7 cellular contexts compared by ENCODE assay signal in the genomic region with DNA sequence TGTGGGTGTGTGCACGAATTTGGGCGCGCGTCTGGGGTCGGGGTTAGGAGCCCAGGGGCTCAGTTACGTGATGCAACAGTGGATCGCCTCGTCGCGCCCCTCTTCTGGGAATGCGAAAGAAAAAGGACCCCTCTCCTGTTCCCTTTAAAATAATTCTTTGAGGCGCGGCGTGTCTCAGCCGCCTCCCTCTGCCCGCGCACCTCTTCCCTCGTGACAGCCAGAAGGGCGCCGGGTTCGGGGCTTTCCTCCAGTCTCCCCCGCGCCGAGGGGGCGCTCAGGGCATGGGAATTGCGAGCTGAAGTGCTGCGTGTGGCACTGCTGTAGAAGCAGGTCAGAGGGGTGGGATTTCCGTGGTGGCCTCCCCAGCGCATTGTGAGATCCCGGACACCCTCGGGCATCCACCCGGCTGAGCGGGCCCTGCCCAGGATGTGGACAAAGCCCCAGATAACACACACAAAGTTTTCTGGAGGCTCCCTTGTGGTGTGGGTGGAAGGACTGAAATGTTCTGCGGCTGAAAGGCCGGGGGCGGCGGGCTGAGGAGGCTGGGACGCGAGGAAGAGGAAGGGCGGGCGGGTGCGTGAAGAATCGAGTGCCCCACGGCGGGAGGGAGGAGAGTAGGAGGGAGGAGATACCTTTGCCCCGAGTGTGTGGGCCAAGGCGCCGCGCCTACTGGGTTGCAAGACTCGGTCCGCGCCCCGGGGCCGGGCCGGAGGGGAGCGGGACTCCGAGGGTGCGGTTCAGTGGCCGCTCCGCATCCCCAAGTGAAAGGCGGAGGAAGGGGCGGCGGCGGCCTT. TPM values are rescaled to one million over a fixed set of nuclear protein-coding genes. Genes with fewer than 3 reads are reported as not detected.
DNase-seq lines count a peak whose midpoint lies in the region; ATAC-seq and TF ChIP-seq lines count a peak whose summit lies in the region.

No MANE protein-coding gene starts in this region.

- no peak for TF ChIP-seq CTCF in HCT116 (IDR thresholded peaks at IDR 0.05 in 2 of 3, conservative IDR thresholded peaks at IDR 0.05 in 1 of 3; ENCODE audit: borderline replicate concordance in 1 of 3, insufficient read depth in 1 of 3, low read depth in 2 of 3, low read length in 2 of 3)

- H3K4me1 ChIP-seq in HCT116 (ENCODE audit: control insufficient read depth in 1 of 2, insufficient read depth in 2 of 2, low read length in 2 of 2) = peaks cover 15 to 22% of the 10 kb centered on the region in 2 experiments; a peak in 3 of 4 replicates
- peaks cover 3% of the 10 kb centered on the region for H3K4me1 ChIP-seq in endocrine pancreas (ENCODE audit: control insufficient read depth, insufficient read depth, low read length)
- H3K4me1 ChIP-seq in mesodermal cell (ENCODE audit: control insufficient read depth, insufficient read depth, low read length, poor library complexity, severe bottlenecking) = peaks cover 12% of the 10 kb centered on the region

- no TSS peak for BruUV-seq in HCT116 (replicated peaks; lab: Mats Ljungman, UMichigan)

- H3K27ac Mint-ChIP-seq in activated CD8-positive, alpha-beta memory T cell treated with anti-CD3 and anti-CD28 coated beads, Interleukin-2, amount 10 ng/mL, durations not matched to agents 7 days and 5 days = peak overlapping the region; percentile 73

- no peaks in the 10 kb centered on the region for H3K9me3 Mint-ChIP-seq in activated CD8-positive, alpha-beta memory T cell treated with anti-CD3 and anti-CD28 coated beads, Interleukin-2, amount 10 ng/mL, durations not matched to agents 7 days and 5 days (ENCODE audit: low read depth)

- H3K4me3 ChIP-seq in HCT116 (replicated peaks in 1 of 2; ENCODE audit: low read depth in 1 of 2, low read length in 2 of 2) (peak overlapping the region; percentile 85 to 88), endocrine pancreas (ENCODE audit: control insufficient read depth, insufficient read depth, low read length) (peak overlapping the region; percentile 28), mesodermal cell (ENCODE audit: extremely low read depth, insufficient read depth, low read length, poor library complexity, severe bottlenecking) (peak overlapping the region; percentile 99)

- TF ChIP-seq RAD21 in HCT116 (IDR thresholded peaks at IDR 0.05; ENCODE audit: low read depth) = no peak; the same call in 1 of the 2 replicates

- peaks cover 36% of the 10 kb centered on the region for H3K27me3 Mint-ChIP-seq in activated CD8-positive, alpha-beta memory T cell treated with anti-CD3 and anti-CD28 coated beads, Interleukin-2, amount 10 ng/mL, durations not matched to agents 7 days and 5 days

- H3K4me1 Mint-ChIP-seq in activated CD8-positive, alpha-beta memory T cell treated with anti-CD3 and anti-CD28 coated beads, Interleukin-2, amount 10 ng/mL, durations not matched to agents 7 days and 5 days = peaks cover 17% of the 10 kb centered on the region

- H3K79me2 ChIP-seq in HCT116 (ENCODE audit: insufficient read depth, low read length) = peaks cover 63% of the 10 kb centered on the region

- no peaks in the 10 kb centered on the region for H3K9me2 ChIP-seq in HCT116 (ENCODE audit: insufficient read depth)

- H3K9ac ChIP-seq in HCT116 (ENCODE audit: low read length) = peak overlapping the region; percentile 80
- peak overlapping the region; percentile 82 for H3K9ac ChIP-seq in endocrine pancreas (ENCODE audit: control insufficient read depth, insufficient read depth, low read length)

- intact Hi-C loops in HCT116 (cut with micrococcal nuclease) = loop anchor here (2.0 kb wide), 1 partner anchor 439 kb away; no protein-coding TSS in a partner anchor

- 0 to 1% methylated on average over 35 to 38 of the region's 64 CpGs for WGBS in mesodermal cell (ENCODE audit: insufficient coverage in 2 of 2), 2 experiments

- peaks cover 5% of the 10 kb centered on the region for H3K36me3 Mint-ChIP-seq in activated CD8-positive, alpha-beta memory T cell treated with anti-CD3 and anti-CD28 coated beads, Interleukin-2, amount 10 ng/mL, durations not matched to agents 7 days and 5 days

- RAD21 ChIA-PET in HCT116 (lab: Charles Lee; ENCODE audit: low non-redundant PET in 1 of 2, low total read pairs in 2 of 2, uncharacterized antibody in 2 of 2, unreplicated experiment in 2 of 2) = no interaction called here

- peak overlapping the region; percentile 65 for H2AFZ ChIP-seq in HCT116 (ENCODE audit: low read depth, low read length, poor library complexity, severe bottlenecking)

- H4K20me1 ChIP-seq in HCT116 (ENCODE audit: insufficient read depth) = no peaks in the 10 kb centered on the region

- POLR2A ChIA-PET in HCT116 (lab: Charles Lee) = interaction anchor here (1.3 kb wide), 1 partner anchor 14 kb away, joined by 3 read pairs; no protein-coding TSS in a partner anchor

- ATAC-seq in HCT116 = peak; percentile 25
- peak; percentile 43 for ATAC-seq in activated CD8-positive, alpha-beta memory T cell treated with anti-CD3 and anti-CD28 coated beads, Interleukin-2, amount 10 ng/mL, durations not matched to agents 7 days and 5 days

- TF ChIP-seq POLR2A in GM15510 (IDR thresholded peaks at IDR 0.05; ENCODE audit: borderline replicate concordance, extremely low read depth, insufficient read length) (peak; percentile 42), HCT116 (IDR thresholded peaks at IDR 0.05; ENCODE audit: borderline replicate concordance, extremely low read depth, insufficient read depth, insufficient read length) (no peak)

- H3K4me3 Mint-ChIP-seq in activated CD8-positive, alpha-beta memory T cell treated with anti-CD3 and anti-CD28 coated beads, Interleukin-2, amount 10 ng/mL, durations not matched to agents 7 days and 5 days = peak overlapping the region; percentile 87

- no peak for DNase-seq in HCT116 (ENCODE audit: low read depth, low spot score)
- DNase-seq in NCI-H1092 treated with DMSO at 0.1 percent for 48 hours (lab: John Stamatoyannopoulos, UW) = peak; percentile 46
- DNase-seq in activated CD8-positive, alpha-beta memory T cell treated with anti-CD3 and anti-CD28 coated beads, Interleukin-2, amount 10 ng/mL, durations not matched to agents 7 days and 5 days = peak; percentile 59
- DNase-seq in stimulated activated CD8-positive, alpha-beta memory T cell treated with anti-CD3 and anti-CD28 coated beads, Interleukin-7, amount 100 ng/mL, for 1 hour (ENCODE audit: low read depth in 2 of 2) = peak; percentile 14 to 18

- peak overlapping the region; percentile 87 for H3K4me2 ChIP-seq in HCT116 (ENCODE audit: low read length)

- CTCF ChIA-PET in HCT116 (lab: Charles Lee) = no interaction called here
- CTCF ChIA-PET in activated CD8-positive, alpha-beta memory T cell treated with anti-CD3 and anti-CD28 coated beads, Interleukin-2, amount 10 ng/mL, durations not matched to agents 7 days and 5 days (lab: Charles Lee) = interaction anchor here (0.8 to 1.4 kb wide), 4 partner anchors 31 to 123 kb away, joined by 3 to 5 read pairs (median 4); no protein-coding TSS in a partner anchor

- H3K9me3 ChIP-seq in HCT116 (ENCODE audit: control insufficient read depth in 1 of 2, insufficient read depth in 1 of 2, low read depth in 1 of 2, low read length in 2 of 2) = no peaks in the 10 kb centered on the region
- H3K9me3 ChIP-seq in endocrine pancreas (ENCODE audit: control insufficient read depth, low read length) = no peaks in the 10 kb centered on the region
- no peaks in the 10 kb centered on the region for H3K9me3 ChIP-seq in mesodermal cell (ENCODE audit: control insufficient read depth, low read length)

- no peaks in the 10 kb centered on the region for H3K27me3 ChIP-seq in HCT116 (ENCODE audit: insufficient read depth, low read length)
- no peaks in the 10 kb centered on the region for H3K27me3 ChIP-seq in endocrine pancreas (ENCODE audit: control insufficient read depth, insufficient read depth, low read length)

- H3K36me3 ChIP-seq in HCT116 (ENCODE audit: control insufficient read depth in 1 of 2, insufficient read depth in 2 of 2, low read length in 2 of 2) = no peaks in the 10 kb centered on the region
- no peaks in the 10 kb centered on the region for H3K36me3 ChIP-seq in endocrine pancreas (ENCODE audit: control insufficient read depth, insufficient read depth, low read length)
- H3K36me3 ChIP-seq in mesodermal cell (ENCODE audit: control insufficient read depth, insufficient read depth, low read length) = peaks cover 49% of the 10 kb centered on the region

- H3K27ac ChIP-seq in HCT116 (ENCODE audit: low read depth, low read length) (peak overlapping the region; percentile 89), mesodermal cell (ENCODE audit: low read depth, low read length, severe bottlenecking) (peak overlapping the region; percentile 90)

TF ChIP-seq in HCT116, 20 proteins besides CTCF, POLR2A, EP300 and RAD21:
- TF ChIP-seq, protein P1, sequence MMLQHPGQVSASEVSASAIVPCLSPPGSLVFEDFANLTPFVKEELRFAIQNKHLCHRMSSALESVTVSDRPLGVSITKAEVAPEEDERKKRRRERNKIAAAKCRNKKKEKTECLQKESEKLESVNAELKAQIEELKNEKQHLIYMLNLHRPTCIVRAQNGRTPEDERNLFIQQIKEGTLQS (IDR thresholded peaks at IDR 0.05) = no peak
- no peak for TF ChIP-seq POLR2AphosphoS5 (IDR thresholded peaks at IDR 0.05; ENCODE audit: low read depth, low read length)
- TF ChIP-seq YY1 (IDR thresholded peaks at IDR 0.05; ENCODE audit: extremely low read depth, insufficient replicate concordance, low read depth, low read length) = no peak
- TF ChIP-seq EZH2phosphoT487 (IDR thresholded peaks at IDR 0.05; ENCODE audit: borderline replicate concordance) = no peak
- TF ChIP-seq EGR1 (IDR thresholded peaks at IDR 0.05; ENCODE audit: low read depth) = no peak
- TF ChIP-seq, protein P2, sequence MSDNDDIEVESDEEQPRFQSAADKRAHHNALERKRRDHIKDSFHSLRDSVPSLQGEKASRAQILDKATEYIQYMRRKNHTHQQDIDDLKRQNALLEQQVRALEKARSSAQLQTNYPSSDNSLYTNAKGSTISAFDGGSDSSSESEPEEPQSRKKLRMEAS (IDR thresholded peaks at IDR 0.05) = no peak
- TF ChIP-seq ELF1 (IDR thresholded peaks at IDR 0.05; ENCODE audit: borderline replicate concordance, low read depth) = no peak

RNA-seq across cellular contexts. Expression of a gene that starts 0.7 kb away (rescaled TPM):
- total RNA-seq in HCT116 (2021; ENCODE audit: unreplicated experiment) = 94.4 TPM
- polyA plus RNA-seq in HCT116 (2012) = 22.7 and 27.8 TPM in 2 replicates
- total RNA-seq in activated CD8-positive, alpha-beta memory T cell treated with anti-CD3 and anti-CD28 coated beads, Interleukin-2, amount 10 ng/mL, durations not matched to agents 7 days and 5 days = 10 to 100 TPM; 33.3 to 69.3 TPM
- polyA plus RNA-seq in mesodermal cell (2013, experiment 1 of 2) = 294 TPM
- polyA plus RNA-seq in mesodermal cell (2013, experiment 2 of 2) = 302 TPM

RNA-seq across cellular contexts. Expression of a gene that starts 52.3 kb away (rescaled TPM):
- 3.0 TPM for total RNA-seq in HCT116 (2021; ENCODE audit: unreplicated experiment)
- 2.5 and 2.6 TPM in 2 replicates for polyA plus RNA-seq in HCT116 (2012)
- total RNA-seq in activated CD8-positive, alpha-beta memory T cell treated with anti-CD3 and anti-CD28 coated beads, Interleukin-2, amount 10 ng/mL, durations not matched to agents 7 days and 5 days = not detected
- polyA plus RNA-seq in mesodermal cell (2013, experiment 1 of 2) = 0.41 TPM
- 0.35 TPM for polyA plus RNA-seq in mesodermal cell (2013, experiment 2 of 2)

Comparison
In these comparisons a context has a peak if more than half of its experiments do, and no peak if none do; other contexts are left out.
1. H3K4me3 ChIP-seq: peak in every context shown above with its lines; median percentile 99 in mesodermal cell; 86 in HCT116; 28 in endocrine pancreas.